Comparison of ENCODE assay signal across 9 cellular contexts in genomic region chr17:915416-916201, GRCh38.
DNase-seq lines count a peak whose midpoint lies in the region; ATAC-seq and TF ChIP-seq lines count a peak whose summit lies in the region.
"Had no signal": no experiment of that assay in that cellular context is flagged by ENCODE, and none has a peak within 500 bp of the region (broad histone marks: within the 10 kb centered on the region; RNA-seq: fewer than 3 reads in every experiment).

No MANE protein-coding gene starts in this region.

- intact Hi-C loops in mucosa of descending colon (cut with DNase I, micrococcal nuclease): no loop called here

- H3K36me3 ChIP-seq in mucosa of descending colon (ENCODE audit: low read depth) (no peaks in the 10 kb centered on the region), Peyer's patch (no peaks in the 10 kb centered on the region)

- no peak for TF ChIP-seq POLR2A in Peyer's patch (IDR thresholded peaks at IDR 0.05)

- no peak overlapping the region for H3K27ac Mint-ChIP-seq in memory B cell

- DNase-seq in NCI-H2196 (lab: John Stamatoyannopoulos, UW; ENCODE audit: unreplicated experiment) (peak; percentile 28), NCI-H2196 treated with DMSO at 0.1 percent for 48 hours (lab: John Stamatoyannopoulos, UW; ENCODE audit: unreplicated experiment) (no peak), coronary artery (ENCODE audit: low spot score) (no peak), memory B cell (ENCODE audit: low spot score in 2 of 2) (no peak), mucosa of descending colon (no peak), Peyer's patch (no peak)
- DNase-seq: ACHN had no signal

- peaks cover 11% of the 10 kb centered on the region for H3K27me3 Mint-ChIP-seq in memory B cell

- no peaks in the 10 kb centered on the region for H3K4me1 Mint-ChIP-seq in memory B cell

- H3K9me3 Mint-ChIP-seq in memory B cell: no peaks in the 10 kb centered on the region

- ATAC-seq in memory B cell (ENCODE audit: low read depth) (peak; percentile 49), GM18861 (IDR thresholded peaks at IDR 0.05; ENCODE audit: unreplicated experiment) (no peak), GM19395 (IDR thresholded peaks at IDR 0.05; ENCODE audit: unreplicated experiment) (no peak), mucosa of descending colon (no peak)

- H3K4me3 ChIP-seq in coronary artery: no peak overlapping the region
- no peak overlapping the region for H3K4me3 ChIP-seq in mucosa of descending colon
- H3K4me3 ChIP-seq in Peyer's patch: no peak overlapping the region

- no peak overlapping the region for H3K4me3 Mint-ChIP-seq in memory B cell

- peak overlapping the region; percentile 46 to 56 for H3K27ac ChIP-seq in coronary artery
- peak overlapping the region in 2 of 4 donors; percentile 44 to 59 for H3K27ac ChIP-seq in Peyer's patch

- TF ChIP-seq CTCF in coronary artery (IDR thresholded peaks at IDR 0.05): no peak
- no peak for TF ChIP-seq CTCF in mucosa of descending colon (IDR thresholded peaks at IDR 0.05)
- no peak for TF ChIP-seq CTCF in Peyer's patch (IDR thresholded peaks at IDR 0.05)

- no peaks in the 10 kb centered on the region for H3K27me3 ChIP-seq in Peyer's patch

- H3K4me1 ChIP-seq in mucosa of descending colon (ENCODE audit: low read depth): no peaks in the 10 kb centered on the region
- peaks cover 0 to 4% (median 0%) of the 10 kb centered on the region in 4 donors for H3K4me1 ChIP-seq in Peyer's patch

- H3K9me3 ChIP-seq in mucosa of descending colon: no peaks in the 10 kb centered on the region
- H3K9me3 ChIP-seq in Peyer's patch: no peaks in the 10 kb centered on the region

- no peaks in the 10 kb centered on the region for H3K36me3 Mint-ChIP-seq in memory B cell
